In the genomic region with DNA sequence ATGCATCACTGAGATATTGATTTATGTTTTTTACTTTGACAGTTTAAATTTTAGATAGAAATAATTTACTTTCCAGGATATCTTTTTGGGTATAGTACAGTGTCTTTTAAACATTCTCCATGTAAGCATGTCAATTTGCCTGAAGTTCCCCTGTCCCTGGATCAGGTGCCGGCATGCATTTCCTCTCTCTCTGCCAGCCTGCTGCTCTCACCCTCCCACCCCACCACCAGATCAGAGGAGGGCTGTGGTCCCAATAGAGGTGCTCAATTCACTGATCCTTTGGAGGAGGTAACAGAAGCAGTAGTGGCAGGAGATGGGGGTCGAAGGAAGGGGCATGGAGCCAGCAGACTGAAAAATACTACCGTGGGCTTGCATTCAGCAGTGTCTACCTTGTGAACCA, we compare ENCODE assay signal across 2 cellular contexts.
TF ChIP-seq lines count a peak whose summit lies in the region.

No MANE protein-coding gene starts in this region.

TF ChIP-seq in GM23338, 12 proteins besides CTCF, POLR2A, EP300 and RAD21:
- TF ChIP-seq ZNF331 (CRISPR knock-in tag; IDR thresholded peaks at IDR 0.05; ENCODE audit: low read depth) (no peak), POLR2AphosphoS5 (IDR thresholded peaks at IDR 0.05; ENCODE audit: low read depth) (no peak)
TF ChIP-seq in GM23338: peak in this region for 0.

TF ChIP-seq in SK-N-SH, 30 proteins besides CTCF, POLR2A, EP300 and RAD21:
- no peak for TF ChIP-seq SMC3 (IDR thresholded peaks at IDR 0.05; ENCODE audit: low read depth, low read length)
- TF ChIP-seq YY1 (IDR thresholded peaks at IDR 0.05; ENCODE audit: low read depth), result no peak
- TF ChIP-seq TCF12 (IDR thresholded peaks at IDR 0.05), result no peak
- TF ChIP-seq GATA2 (CRISPR knock-in tag; IDR thresholded peaks at IDR 0.05), result no peak
- TF ChIP-seq, protein P1, sequence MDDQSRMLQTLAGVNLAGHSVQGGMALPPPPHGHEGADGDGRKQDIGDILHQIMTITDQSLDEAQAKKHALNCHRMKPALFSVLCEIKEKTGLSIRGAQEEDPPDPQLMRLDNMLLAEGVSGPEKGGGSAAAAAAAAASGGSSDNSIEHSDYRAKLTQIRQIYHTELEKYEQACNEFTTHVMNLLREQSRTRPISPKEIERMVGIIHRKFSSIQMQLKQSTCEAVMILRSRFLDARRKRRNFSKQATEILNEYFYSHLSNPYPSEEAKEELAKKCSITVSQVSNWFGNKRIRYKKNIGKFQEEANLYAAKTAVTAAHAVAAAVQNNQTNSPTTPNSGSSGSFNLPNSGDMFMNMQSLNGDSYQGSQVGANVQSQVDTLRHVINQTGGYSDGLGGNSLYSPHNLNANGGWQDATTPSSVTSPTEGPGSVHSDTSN (IDR thresholded peaks at IDR 0.05), result no peak
- TF ChIP-seq SIN3A (IDR thresholded peaks at IDR 0.05; ENCODE audit: borderline replicate concordance, low read depth, low read length), result no peak
- no peak for TF ChIP-seq NRF1 (IDR thresholded peaks at IDR 0.05; ENCODE audit: low read depth, low read length)
- no peak for TF ChIP-seq MXI1 (IDR thresholded peaks at IDR 0.05; ENCODE audit: low read depth, low read length)
- no peak for TF ChIP-seq TAF1 (IDR thresholded peaks at IDR 0.05; ENCODE audit: borderline replicate concordance, low read depth, low read length)
- TF ChIP-seq, protein P2, sequence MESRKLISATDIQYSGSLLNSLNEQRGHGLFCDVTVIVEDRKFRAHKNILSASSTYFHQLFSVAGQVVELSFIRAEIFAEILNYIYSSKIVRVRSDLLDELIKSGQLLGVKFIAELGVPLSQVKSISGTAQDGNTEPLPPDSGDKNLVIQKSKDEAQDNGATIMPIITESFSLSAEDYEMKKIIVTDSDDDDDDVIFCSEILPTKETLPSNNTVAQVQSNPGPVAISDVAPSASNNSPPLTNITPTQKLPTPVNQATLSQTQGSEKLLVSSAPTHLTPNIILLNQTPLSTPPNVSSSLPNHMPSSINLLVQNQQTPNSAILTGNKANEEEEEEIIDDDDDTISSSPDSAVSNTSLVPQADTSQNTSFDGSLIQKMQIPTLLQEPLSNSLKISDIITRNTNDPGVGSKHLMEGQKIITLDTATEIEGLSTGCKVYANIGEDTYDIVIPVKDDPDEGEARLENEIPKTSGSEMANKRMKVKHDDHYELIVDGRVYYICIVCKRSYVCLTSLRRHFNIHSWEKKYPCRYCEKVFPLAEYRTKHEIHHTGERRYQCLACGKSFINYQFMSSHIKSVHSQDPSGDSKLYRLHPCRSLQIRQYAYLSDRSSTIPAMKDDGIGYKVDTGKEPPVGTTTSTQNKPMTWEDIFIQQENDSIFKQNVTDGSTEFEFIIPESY (IDR thresholded peaks at IDR 0.05; ENCODE audit: borderline replicate concordance, low read depth), result no peak
- no peak for TF ChIP-seq POLR2AphosphoS5 (IDR thresholded peaks at IDR 0.05; ENCODE audit: low read depth, low read length)
- TF ChIP-seq, protein P3, sequence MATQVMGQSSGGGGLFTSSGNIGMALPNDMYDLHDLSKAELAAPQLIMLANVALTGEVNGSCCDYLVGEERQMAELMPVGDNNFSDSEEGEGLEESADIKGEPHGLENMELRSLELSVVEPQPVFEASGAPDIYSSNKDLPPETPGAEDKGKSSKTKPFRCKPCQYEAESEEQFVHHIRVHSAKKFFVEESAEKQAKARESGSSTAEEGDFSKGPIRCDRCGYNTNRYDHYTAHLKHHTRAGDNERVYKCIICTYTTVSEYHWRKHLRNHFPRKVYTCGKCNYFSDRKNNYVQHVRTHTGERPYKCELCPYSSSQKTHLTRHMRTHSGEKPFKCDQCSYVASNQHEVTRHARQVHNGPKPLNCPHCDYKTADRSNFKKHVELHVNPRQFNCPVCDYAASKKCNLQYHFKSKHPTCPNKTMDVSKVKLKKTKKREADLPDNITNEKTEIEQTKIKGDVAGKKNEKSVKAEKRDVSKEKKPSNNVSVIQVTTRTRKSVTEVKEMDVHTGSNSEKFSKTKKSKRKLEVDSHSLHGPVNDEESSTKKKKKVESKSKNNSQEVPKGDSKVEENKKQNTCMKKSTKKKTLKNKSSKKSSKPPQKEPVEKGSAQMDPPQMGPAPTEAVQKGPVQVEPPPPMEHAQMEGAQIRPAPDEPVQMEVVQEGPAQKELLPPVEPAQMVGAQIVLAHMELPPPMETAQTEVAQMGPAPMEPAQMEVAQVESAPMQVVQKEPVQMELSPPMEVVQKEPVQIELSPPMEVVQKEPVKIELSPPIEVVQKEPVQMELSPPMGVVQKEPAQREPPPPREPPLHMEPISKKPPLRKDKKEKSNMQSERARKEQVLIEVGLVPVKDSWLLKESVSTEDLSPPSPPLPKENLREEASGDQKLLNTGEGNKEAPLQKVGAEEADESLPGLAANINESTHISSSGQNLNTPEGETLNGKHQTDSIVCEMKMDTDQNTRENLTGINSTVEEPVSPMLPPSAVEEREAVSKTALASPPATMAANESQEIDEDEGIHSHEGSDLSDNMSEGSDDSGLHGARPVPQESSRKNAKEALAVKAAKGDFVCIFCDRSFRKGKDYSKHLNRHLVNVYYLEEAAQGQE (IDR thresholded peaks at IDR 0.05; ENCODE audit: low read depth, low read length), result no peak
- no peak for TF ChIP-seq JUND (IDR thresholded peaks at IDR 0.05)
- no peak for TF ChIP-seq EZH2phosphoT487 (IDR thresholded peaks at IDR 0.05; ENCODE audit: borderline replicate concordance, low read depth)
- TF ChIP-seq FOXJ3 (CRISPR knock-in tag; IDR thresholded peaks at IDR 0.05), result no peak
- no peak for TF ChIP-seq FOSL2 (IDR thresholded peaks at IDR 0.05; ENCODE audit: borderline replicate concordance, low read depth)
